ENCODE assay signal across 19 cellular contexts in genomic region chr9:137251194-137251461, GRCh38. TPM values are rescaled to one million over a fixed set of nuclear protein-coding genes. Genes with fewer than 3 reads are reported as not detected.
"Had no signal": no experiment of that assay in that cellular context is flagged by ENCODE, and none has a peak within 500 bp of the region (broad histone marks: within the 10 kb centered on the region; RNA-seq: fewer than 3 reads in every experiment).

Gene STPG3, plus strand, starts transcription at chr9:137251286. Its CDS starts 1 bp downstream, at chr9:137251287.

- H3K36me3 Mint-ChIP-seq: activated naive CD8-positive, alpha-beta T cell treated with anti-CD3 and anti-CD28 coated beads, Interleukin-2, amount 10 ng/mL, durations not matched to agents 7 days and 5 days; mesothelial cell of epicardium had no signal

- H3K27me3 ChIP-seq: heart right ventricle, upper lobe of left lung had no signal

- H3K9me3 Mint-ChIP-seq: activated CD4-positive, alpha-beta memory T cell treated with anti-CD3 and anti-CD28 coated beads for 36 hours; activated naive CD8-positive, alpha-beta T cell treated with anti-CD3 and anti-CD28 coated beads, Interleukin-2, amount 10 ng/mL, durations not matched to agents 7 days and 5 days; mesothelial cell of epicardium had no signal

- H3K36me3 ChIP-seq: upper lobe of left lung had no signal

- H3K27ac ChIP-seq: psoas muscle, sigmoid colon, upper lobe of left lung had no signal

- H3K27ac Mint-ChIP-seq: activated CD4-positive, alpha-beta memory T cell treated with anti-CD3 and anti-CD28 coated beads for 36 hours; activated naive CD8-positive, alpha-beta T cell treated with anti-CD3 and anti-CD28 coated beads, Interleukin-2, amount 10 ng/mL, durations not matched to agents 7 days and 5 days; mesothelial cell of epicardium had no signal

- H3K27me3 Mint-ChIP-seq: activated CD4-positive, alpha-beta memory T cell treated with anti-CD3 and anti-CD28 coated beads for 36 hours; activated naive CD8-positive, alpha-beta T cell treated with anti-CD3 and anti-CD28 coated beads, Interleukin-2, amount 10 ng/mL, durations not matched to agents 7 days and 5 days had no signal

- H3K4me3 Mint-ChIP-seq: activated CD4-positive, alpha-beta memory T cell treated with anti-CD3 and anti-CD28 coated beads for 36 hours; activated naive CD8-positive, alpha-beta T cell treated with anti-CD3 and anti-CD28 coated beads, Interleukin-2, amount 10 ng/mL, durations not matched to agents 7 days and 5 days; mesothelial cell of epicardium had no signal

- DNase-seq: activated CD4-positive, alpha-beta memory T cell treated with anti-CD3 and anti-CD28 coated beads for 36 hours; activated gamma-delta T cell; activated T-cell treated with anti-CD3 and anti-CD28 coated beads, Interleukin-2, amount 50 U/mL, for 48 hours; aorta; heart right ventricle; kidney; psoas muscle; sigmoid colon; stimulated activated CD4-positive, alpha-beta T cell treated with anti-CD3 and anti-CD28 coated beads, Interleukin-12 subunit alpha, Interleukin-12 subunit beta, amount 100 ng/mL, for 4 hours; stimulated activated naive CD4-positive, alpha-beta T cell treated with Interleukin-2 at 50 U/mL for 16 hours had no signal

- ATAC-seq: activated CD4-positive, CD25-positive, alpha-beta regulatory T cell treated with anti-CD3 and anti-CD28 coated beads, Interleukin-2, amount 50 U/mL, for 24 hours; psoas muscle had no signal

- H3K4me3 ChIP-seq: heart right ventricle, psoas muscle, sigmoid colon, upper lobe of left lung had no signal

- H3K9me3 ChIP-seq: heart right ventricle, psoas muscle, sigmoid colon, upper lobe of left lung had no signal

RNA-seq across cellular contexts. Expression of gene STPG3, which starts in this region (rescaled TPM):
- total RNA-seq: activated CD4-positive, alpha-beta memory T cell treated with anti-CD3 and anti-CD28 coated beads for 36 hours; activated naive CD8-positive, alpha-beta T cell treated with anti-CD3 and anti-CD28 coated beads, Interleukin-2, amount 10 ng/mL, durations not matched to agents 7 days and 5 days; aorta; bronchial epithelial cell; endothelial cell of umbilical vein; fibroblast of lung; frontal cortex; liver; psoas muscle; sigmoid colon had no signal
- polyA plus RNA-seq: aorta, endothelial cell of umbilical vein, fibroblast of lung, liver, sigmoid colon had no signal
